ENCODE assay signal across 25 cellular contexts in genomic region chr12:4444031-4444430, GRCh38. TPM values are rescaled to one million over a fixed set of nuclear protein-coding genes. Genes with fewer than 3 reads are reported as not detected.
"Had no signal": no experiment of that assay in that cellular context is flagged by ENCODE, and none has a peak within 500 bp of the region (broad histone marks: within the 10 kb centered on the region; RNA-seq: fewer than 3 reads in every experiment).

No MANE protein-coding gene starts in this region.

- H3K9me3 ChIP-seq: gastroesophageal sphincter, heart right ventricle, thyroid gland, uterus had no signal

- H3K4me3 ChIP-seq: coronary artery, gastroesophageal sphincter, heart right ventricle, thyroid gland, uterus had no signal

- H3K9me3 Mint-ChIP-seq: activated CD4-positive, alpha-beta memory T cell treated with anti-CD3 and anti-CD28 coated beads, Interleukin-2, amount 10 ng/mL, durations not matched to agents 7 days and 5 days; central memory CD8-positive, alpha-beta T cell; natural killer cell treated with Interleukin-12 subunit alpha and Interleukin-12 subunit beta and Interleukin-15 and Interleukin-18, amount 100 ng/mL, for 72 hours; T-helper 2 cell treated with Interferon-gamma antibody and Interleukin-4, amounts not matched to agents 5 μg/mL and 100 μg/mL, for 36 hours had no signal

- H3K27ac ChIP-seq: coronary artery, gastroesophageal sphincter, heart right ventricle, thyroid gland, uterus had no signal

- FAIRE-seq: endometrium, TTC549 had no signal

- H3K36me3 Mint-ChIP-seq: natural killer cell treated with Interleukin-12 subunit alpha and Interleukin-12 subunit beta and Interleukin-15 and Interleukin-18, amount 100 ng/mL, for 72 hours had no signal

- H3K27ac Mint-ChIP-seq: activated CD4-positive, alpha-beta memory T cell treated with anti-CD3 and anti-CD28 coated beads, Interleukin-2, amount 10 ng/mL, durations not matched to agents 7 days and 5 days; activated CD4-positive, alpha-beta T cell treated with anti-CD3 and anti-CD28 coated beads for 36 hours; natural killer cell treated with Interleukin-12 subunit alpha and Interleukin-12 subunit beta and Interleukin-15 and Interleukin-18, amount 100 ng/mL, for 72 hours; T-helper 2 cell treated with Interferon-gamma antibody and Interleukin-4, amounts not matched to agents 5 μg/mL and 100 μg/mL, for 36 hours had no signal

- DNase-seq: activated CD4-positive, alpha-beta memory T cell treated with anti-CD3 and anti-CD28 coated beads, Interleukin-2, amount 10 ng/mL, durations not matched to agents 7 days and 5 days; activated CD4-positive, alpha-beta T cell treated with anti-CD3 and anti-CD28 coated beads for 36 hours; activated effector memory CD4-positive, alpha-beta T cell treated with anti-CD3 and anti-CD28 coated beads, Interleukin-2, amount 50 U/mL, for 16 hours; activated naive CD4-positive, alpha-beta T cell treated with anti-CD3 and anti-CD28 coated beads, Interleukin-2, amount 50 U/mL, for 16 hours; aorta; erythroblast; heart right ventricle; nucleus accumbens; posterior cingulate gyrus; retina; stimulated activated CD4-positive, alpha-beta T cell treated with anti-CD3 and anti-CD28 coated beads, Interleukin-1b, Interleukin-23, amount 100 ng/mL, for 48 hours; stimulated activated CD8-positive, alpha-beta memory T cell treated with anti-CD3 and anti-CD28 coated beads, Interleukin-4, amount 100 ng/mL, for 48 hours; stimulated activated naive CD4-positive, alpha-beta T cell treated with Interleukin-2 at 50 U/mL for 16 hours; thyroid gland; uterus had no signal

- ATAC-seq: activated CD4-positive, alpha-beta T cell treated with anti-CD3 and anti-CD28 coated beads for 36 hours; gastroesophageal sphincter; heart right ventricle; natural killer cell treated with Interleukin-12 subunit alpha and Interleukin-12 subunit beta and Interleukin-15 and Interleukin-18, amount 100 ng/mL, for 72 hours had no signal

- H3K27me3 ChIP-seq: thyroid gland, uterus had no signal

- H3K36me3 ChIP-seq: gastroesophageal sphincter, heart right ventricle, thyroid gland, uterus had no signal

- H3K4me1 ChIP-seq: gastroesophageal sphincter, thyroid gland, uterus had no signal

- H3K4me3 Mint-ChIP-seq: activated CD4-positive, alpha-beta memory T cell treated with anti-CD3 and anti-CD28 coated beads, Interleukin-2, amount 10 ng/mL, durations not matched to agents 7 days and 5 days; activated CD4-positive, alpha-beta T cell treated with anti-CD3 and anti-CD28 coated beads for 36 hours; central memory CD8-positive, alpha-beta T cell; natural killer cell treated with Interleukin-12 subunit alpha and Interleukin-12 subunit beta and Interleukin-15 and Interleukin-18, amount 100 ng/mL, for 72 hours; T-helper 2 cell treated with Interferon-gamma antibody and Interleukin-4, amounts not matched to agents 5 μg/mL and 100 μg/mL, for 36 hours had no signal

RNA-seq across cellular contexts. Expression of gene FGF6, which starts 1.6 kb away (rescaled TPM):
- total RNA-seq: activated CD4-positive, alpha-beta memory T cell treated with anti-CD3 and anti-CD28 coated beads, Interleukin-2, amount 10 ng/mL, durations not matched to agents 7 days and 5 days; activated CD4-positive, alpha-beta T cell treated with anti-CD3 and anti-CD28 coated beads for 36 hours; aorta; gastroesophageal sphincter; heart right ventricle; lower leg skin; mesenteric fat pad; natural killer cell treated with Interleukin-12 subunit alpha and Interleukin-12 subunit beta and Interleukin-15 and Interleukin-18, amount 100 ng/mL, for 72 hours; subcutaneous adipose tissue; thyroid gland; uterus had no signal
- polyA plus RNA-seq: aorta, heart right ventricle had no signal
